Comparison of ENCODE assay signal across 33 cellular contexts in genomic region chr9:131487621-131488031, GRCh38. TPM values are rescaled to one million over a fixed set of nuclear protein-coding genes. Genes with fewer than 3 reads are reported as not detected.
DNase-seq lines count a peak whose midpoint lies in the region; ATAC-seq and TF ChIP-seq lines count a peak whose summit lies in the region.
"Had no signal": no experiment of that assay in that cellular context is flagged by ENCODE, and none has a peak within 500 bp of the region (broad histone marks: within the 10 kb centered on the region; RNA-seq: fewer than 3 reads in every experiment).

No MANE protein-coding gene starts in this region.

- no peak for TF ChIP-seq CTCF in CD4-positive, alpha-beta T cell (IDR thresholded peaks at IDR 0.05)
- TF ChIP-seq CTCF in RWPE1 (conservative IDR thresholded peaks at IDR 0.05; ENCODE audit: low read depth) (no peak), endodermal cell (conservative IDR thresholded peaks at IDR 0.05) (no peak), gastroesophageal sphincter (IDR thresholded peaks at IDR 0.05) (no peak)

- H3K36me3 Mint-ChIP-seq in CD4-positive, alpha-beta T cell (ENCODE audit: low read depth), result peaks cover 100% of the 10 kb centered on the region
- H3K36me3 Mint-ChIP-seq in endodermal cell (ENCODE audit: low read depth), result peaks cover 98% of the 10 kb centered on the region

- H3K9me3 ChIP-seq in BLaER1 (no peaks in the 10 kb centered on the region), endodermal cell (ENCODE audit: control insufficient read depth, low read length) (no peaks in the 10 kb centered on the region), gastroesophageal sphincter (no peaks in the 10 kb centered on the region)
- no peaks in the 10 kb centered on the region for H3K9me3 ChIP-seq in CD4-positive, alpha-beta T cell (ENCODE audit: control insufficient read depth, low read length)
- H3K9me3 ChIP-seq: ascending aorta, esophagus squamous epithelium, vagina had no signal

- H3K4me3 ChIP-seq in BLaER1 (no peak overlapping the region), endodermal cell (ENCODE audit: low read length) (no peak overlapping the region), gastroesophageal sphincter (no peak overlapping the region)
- H3K4me3 ChIP-seq: ascending aorta, esophagus squamous epithelium, vagina had no signal

- no peaks in the 10 kb centered on the region for H3K4me1 Mint-ChIP-seq in CD4-positive, alpha-beta T cell (ENCODE audit: low read depth)
- no peaks in the 10 kb centered on the region for H3K4me1 Mint-ChIP-seq in endodermal cell
- H3K4me1 Mint-ChIP-seq: stimulated activated naive CD8-positive, alpha-beta T cell treated with anti-CD3 and anti-CD28 coated beads, Interleukin-15, amount 100 ng/mL, for 72 hours had no signal

- H3K27ac ChIP-seq in BLaER1 (0 out of 2 replicates have a peak overlapping the region, but pooled peaks have one; percentile 6), RWPE1 (peak overlapping the region; percentile 15), endodermal cell (ENCODE audit: low read depth, low read length) (no peak overlapping the region), gastroesophageal sphincter (peak overlapping the region in 2 of 4 donors; percentile 82 to 86)
- H3K27ac ChIP-seq in CD4-positive, alpha-beta T cell (ENCODE audit: low read depth, low read length), result no peak overlapping the region
- H3K27ac ChIP-seq: ascending aorta, C4-2B, vagina had no signal

- WGBS in endodermal cell (ENCODE audit: insufficient coverage in 1 of 2, insufficient read length in 1 of 2), 2 experiments, result 94 to 96% methylated on average over 13 to 14 of the region's 14 CpGs
- 81 to 93% methylated on average over 2 to 5 of the region's 14 CpGs for WGBS in gastroesophageal sphincter (ENCODE audit: low coverage in 1 of 2), 2 donors

- H3K9ac ChIP-seq in BLaER1 (0 out of 2 replicates have a peak overlapping the region, but pooled peaks have one; percentile 19), endodermal cell (ENCODE audit: extremely low read depth, low read length, poor library complexity, severe bottlenecking) (no peak overlapping the region)

- no peak overlapping the region for H3K4me3 Mint-ChIP-seq in CD4-positive, alpha-beta T cell
- no peak overlapping the region for H3K4me3 Mint-ChIP-seq in endodermal cell
- H3K4me3 Mint-ChIP-seq: dendritic cell treated with granulocyte-macrophage colony-stimulating factor and Interleukin-4, amounts not matched to agents 40 ng/mL and 50 ng/mL, for 4 days; naive thymus-derived CD8-positive, alpha-beta T cell; stimulated activated naive CD8-positive, alpha-beta T cell treated with anti-CD3 and anti-CD28 coated beads, Interleukin-15, amount 100 ng/mL, for 72 hours had no signal

- no peaks in the 10 kb centered on the region for H3K9me3 Mint-ChIP-seq in CD4-positive, alpha-beta T cell
- no peaks in the 10 kb centered on the region for H3K9me3 Mint-ChIP-seq in endodermal cell
- H3K9me3 Mint-ChIP-seq: dendritic cell treated with granulocyte-macrophage colony-stimulating factor and Interleukin-4, amounts not matched to agents 40 ng/mL and 50 ng/mL, for 4 days; immature natural killer cell; naive thymus-derived CD8-positive, alpha-beta T cell; stimulated activated naive CD8-positive, alpha-beta T cell treated with anti-CD3 and anti-CD28 coated beads, Interleukin-15, amount 100 ng/mL, for 72 hours had no signal

- H3K36me3 ChIP-seq in BLaER1 (peaks cover 100% of the 10 kb centered on the region), endodermal cell (ENCODE audit: control insufficient read depth, insufficient read depth, low read length) (peaks cover 98% of the 10 kb centered on the region), gastroesophageal sphincter (peaks cover 0 to 100% of the 10 kb centered on the region in 2 donors)

- peaks cover 100% of the 10 kb centered on the region for H4K20me1 ChIP-seq in BLaER1

- TF ChIP-seq POLR2A in gastroesophageal sphincter (IDR thresholded peaks at IDR 0.05), result no peak

- peaks cover 49% of the 10 kb centered on the region for H3K4me1 ChIP-seq in BLaER1
- H3K4me1 ChIP-seq in endodermal cell (ENCODE audit: control insufficient read depth, insufficient read depth, low read length), result no peaks in the 10 kb centered on the region
- H3K4me1 ChIP-seq in gastroesophageal sphincter, result peaks cover 4 to 50% (median 12%) of the 10 kb centered on the region in 3 donors
- H3K4me1 ChIP-seq: ascending aorta had no signal

- no peak for DNase-seq in CD4-positive, alpha-beta T cell
- DNase-seq in RWPE1 (ENCODE audit: low spot score) (no peak), endodermal cell (no peak), activated gamma-delta T cell treated with Interleukin-2 at 50 U/mL for 16 hours (no peak)
- DNase-seq: activated CD4-positive, alpha-beta T cell treated with anti-CD3 and anti-CD28 coated beads for 1 hour; activated naive CD4-positive, alpha-beta T cell; activated T-cell treated with anti-CD3 and anti-CD28 coated beads, Interleukin-2, amount 50 U/mL, for 1 hour; caudate nucleus; esophagus squamous epithelium; hippocampal formation; immature natural killer cell; IMR-90; NCI-H1092; NCI-H1694 treated with DMSO at 0.1 percent for 48 hours; NCI-H526; small intestine; stimulated activated naive CD8-positive, alpha-beta T cell treated with anti-CD3 and anti-CD28 coated beads, Interleukin-15, amount 100 ng/mL, for 72 hours had no signal

- ATAC-seq in CD4-positive, alpha-beta T cell (ENCODE audit: poor library complexity), result no peak
- ATAC-seq in HG02623 (IDR thresholded peaks at IDR 0.05; ENCODE audit: unreplicated experiment), result no peak
- ATAC-seq in GM18868 (IDR thresholded peaks at IDR 0.05; ENCODE audit: unreplicated experiment), result no peak
- ATAC-seq in gastroesophageal sphincter, result no peak
- ATAC-seq: left lobe of liver; naive thymus-derived CD8-positive, alpha-beta T cell; stimulated activated naive CD8-positive, alpha-beta T cell treated with anti-CD3 and anti-CD28 coated beads, Interleukin-15, amount 100 ng/mL, for 72 hours had no signal

- CTCF ChIA-PET in CD4-positive, alpha-beta T cell (lab: Charles Lee), result no interaction called here
- CTCF ChIA-PET in RWPE1 (lab: Yijun Ruan, JAX), result interaction anchor here (1.1 kb wide), 1 partner anchor 11 kb away, joined by 3 read pairs; no protein-coding TSS in a partner anchor

- POLR2A ChIA-PET in CD4-positive, alpha-beta T cell (lab: Charles Lee), result no interaction called here
- POLR2A ChIA-PET in RWPE1 (lab: Yijun Ruan, JAX; ENCODE audit: low non-redundant PET), result interaction anchor here (0.6 kb wide), 2 partner anchors 15 to 88 kb away, joined by 3 read pairs; no protein-coding TSS in a partner anchor

- TF ChIP-seq EP300 in gastroesophageal sphincter (IDR thresholded peaks at IDR 0.05), result no peak

- intact Hi-C loops in CD4-positive, alpha-beta T cell (cut with DNase I, micrococcal nuclease), result no loop called here

- no peaks in the 10 kb centered on the region for H3K27me3 ChIP-seq in BLaER1
- no peaks in the 10 kb centered on the region for H3K27me3 ChIP-seq in CD4-positive, alpha-beta T cell (ENCODE audit: control insufficient read depth, insufficient read depth, low read length)
- no peaks in the 10 kb centered on the region for H3K27me3 ChIP-seq in endodermal cell (ENCODE audit: control insufficient read depth, insufficient read depth, low read length, poor library complexity, severe bottlenecking)
- no peaks in the 10 kb centered on the region for H3K27me3 ChIP-seq in gastroesophageal sphincter
- H3K27me3 ChIP-seq: ascending aorta, esophagus squamous epithelium, vagina had no signal

- no peaks in the 10 kb centered on the region for H3K27me3 Mint-ChIP-seq in CD4-positive, alpha-beta T cell
- H3K27me3 Mint-ChIP-seq in endodermal cell (ENCODE audit: insufficient read depth), result no peaks in the 10 kb centered on the region
- H3K27me3 Mint-ChIP-seq: dendritic cell treated with granulocyte-macrophage colony-stimulating factor and Interleukin-4, amounts not matched to agents 40 ng/mL and 50 ng/mL, for 4 days; naive thymus-derived CD8-positive, alpha-beta T cell; stimulated activated naive CD8-positive, alpha-beta T cell treated with anti-CD3 and anti-CD28 coated beads, Interleukin-15, amount 100 ng/mL, for 72 hours had no signal

- H3K4me2 ChIP-seq in BLaER1, result peak overlapping the region; percentile 67

- H3K27ac Mint-ChIP-seq in CD4-positive, alpha-beta T cell, result peak overlapping the region; percentile 15
- peak overlapping the region; percentile 52 for H3K27ac Mint-ChIP-seq in endodermal cell
- H3K27ac Mint-ChIP-seq: dendritic cell treated with granulocyte-macrophage colony-stimulating factor and Interleukin-4, amounts not matched to agents 40 ng/mL and 50 ng/mL, for 4 days; immature natural killer cell had no signal

RNA-seq across cellular contexts. Expression of gene POMT1, which starts 15.1 kb away (rescaled TPM):
- total RNA-seq in CD4-positive, alpha-beta T cell, result 10 to 100 TPM; 50.1 to 50.5 TPM
- total RNA-seq in endodermal cell, result 10 to 100 TPM; 42.3 to 53.8 TPM
- 42.0 TPM for polyA plus RNA-seq in endodermal cell (2013, experiment 1 of 2)
- polyA plus RNA-seq in endodermal cell (2013, experiment 2 of 2), result 35.6 TPM
- total RNA-seq in gastroesophageal sphincter, result 10 to 100 TPM; 19.9 to 39.7 (median 26.6) TPM

RNA-seq across cellular contexts. Expression of gene UCK1, which starts 43.4 kb away (rescaled TPM):
- 10 to 100 TPM; 22.1 to 22.5 TPM for total RNA-seq in CD4-positive, alpha-beta T cell
- total RNA-seq in endodermal cell, result 10 to 100 TPM; 37.9 to 42.9 TPM
- polyA plus RNA-seq in endodermal cell (2013, experiment 1 of 2), result 28.4 TPM
- 23.8 TPM for polyA plus RNA-seq in endodermal cell (2013, experiment 2 of 2)
- total RNA-seq in gastroesophageal sphincter, result 100 to 1,000 TPM in 1 of 4 donors, 10 to 100 TPM in 3; 46.8 to 125 (median 51.4) TPM

RNA-seq across cellular contexts. Expression of gene PRRT1B, which starts 57.7 kb away (rescaled TPM):
- total RNA-seq in CD4-positive, alpha-beta T cell, result not detected
- total RNA-seq in endodermal cell (10 to 100 TPM; 42.9 to 71.4 TPM), gastroesophageal sphincter (not detected)
- 0.93 TPM for polyA plus RNA-seq in endodermal cell (2013, experiment 1 of 2)
- 1.1 TPM for polyA plus RNA-seq in endodermal cell (2013, experiment 2 of 2)
- total RNA-seq: ascending aorta; esophagus squamous epithelium; frontal cortex; IMR-90; naive thymus-derived CD8-positive, alpha-beta T cell; omental fat pad; RPMI7951; SK-MEL-5; T-helper 1 cell treated with Interleukin-12 subunit alpha and Interleukin-12 subunit beta and Interleukin-4 antibody, amounts not matched to agents 30 ng/mL and 1 ng/mL, for 36 hours; vagina had no signal
- polyA plus RNA-seq: immature natural killer cell; IMR-90; naive thymus-derived CD8-positive, alpha-beta T cell; thymus had no signal

Comparison
In these comparisons a context has a peak if more than half of its experiments do, and no peak if none do; other contexts are left out.
1. H3K27ac ChIP-seq: peak in BLaER1 (single experiment) and RWPE1 (single experiment); none in CD4-positive, alpha-beta T cell (single experiment) and endodermal cell (single experiment).
2. RNA of gene PRRT1B, which starts 57.7 kb away (total RNA-seq): 42.9 to 71.4 TPM in endodermal cell; not detected in CD4-positive, alpha-beta T cell and not detected in gastroesophageal sphincter; every median in the first group is over 10 times any median in the second.